30 cellular contexts compared by ENCODE assay signal in genomic region chr3:171039674-171040073, GRCh38. TPM values are rescaled to one million over a fixed set of nuclear protein-coding genes. Genes with fewer than 3 reads are reported as not detected.
"Had no signal": no experiment of that assay in that cellular context is flagged by ENCODE, and none has a peak within 500 bp of the region (broad histone marks: within the 10 kb centered on the region; RNA-seq: fewer than 3 reads in every experiment).

No MANE protein-coding gene starts in this region.

- H3K4me3 ChIP-seq: breast epithelium, esophagus squamous epithelium, gastroesophageal sphincter, lung, upper lobe of left lung, vagina had no signal

- ATAC-seq: activated CD8-positive, alpha-beta T cell treated with anti-CD3 and anti-CD28 coated beads for 36 hours; activated T-cell treated with anti-CD3 and anti-CD28 coated beads, Interleukin-2, amount 50 U/mL, for 4 hours; gastroesophageal sphincter; left lobe of liver; sciatic nerve; stimulated activated memory B cell treated with anti-CD40 and anti-IgM and Interleukin-4, amounts not matched to agents 10 μg/mL and 1 μg/mL and 100 μg/mL, for 72 hours; stimulated activated naive CD8-positive, alpha-beta T cell treated with anti-CD3 and anti-CD28 coated beads, Interleukin-15, amount 100 ng/mL, for 72 hours had no signal

- H3K4me1 ChIP-seq: breast epithelium, esophagus squamous epithelium, gastroesophageal sphincter, vagina had no signal

- H3K27me3 ChIP-seq: breast epithelium, gastroesophageal sphincter, neutrophil, upper lobe of left lung, vagina had no signal

- H3K27ac ChIP-seq: breast epithelium, esophagus squamous epithelium, gastroesophageal sphincter, neutrophil, upper lobe of left lung, vagina had no signal

- H3K9me3 ChIP-seq: breast epithelium, esophagus squamous epithelium, gastroesophageal sphincter, neutrophil, upper lobe of left lung, vagina had no signal

- DNase-seq: activated B cell treated with CpG ODN at 0.5 μM for 24 hours; activated CD4-positive, alpha-beta T cell treated with anti-CD3 and anti-CD28 coated beads, Interleukin-2, amount 50 U/mL, for 1 hour; activated CD8-positive, alpha-beta T cell treated with anti-CD3 and anti-CD28 coated beads for 36 hours; activated T-cell treated with anti-CD3 and anti-CD28 coated beads, Interleukin-2, amount 50 U/mL, for 4 hours; dermis blood vessel endothelial cell; effector CD4-positive, alpha-beta T cell; esophagus squamous epithelium; hypothalamus; immature natural killer cell; kidney; naive B cell; nephron progenitor cell; small intestine; stimulated activated CD4-positive, alpha-beta T cell treated with anti-CD3 and anti-CD28 coated beads, Interleukin-1b, Interleukin-23, amount 100 ng/mL, for 48 hours; stimulated activated CD4-positive, alpha-beta T cell treated with anti-CD3 and anti-CD28 coated beads, Interleukin-4, amount 100 ng/mL, for 4 hours; stimulated activated CD8-positive, alpha-beta memory T cell treated with anti-CD3 and anti-CD28 coated beads, Interleukin-4, amount 100 ng/mL, for 48 hours; stimulated activated naive CD8-positive, alpha-beta T cell treated with anti-CD3 and anti-CD28 coated beads, Interleukin-15, amount 100 ng/mL, for 72 hours; substantia nigra; upper lobe of left lung had no signal

- H3K36me3 ChIP-seq: breast epithelium, esophagus squamous epithelium, gastroesophageal sphincter, neutrophil, upper lobe of left lung, vagina had no signal

RNA-seq across cellular contexts. Expression of gene SLC2A2, which starts 13.2 kb away (rescaled TPM):
- total RNA-seq: activated B cell treated with CpG ODN at 0.5 μM for 24 hours; activated CD8-positive, alpha-beta T cell treated with anti-CD3 and anti-CD28 coated beads for 36 hours; activated T-helper 2 cell treated with anti-CD3 and anti-CD28 coated beads, Interferon-gamma antibody, Interleukin-2, Interleukin-4, amounts not matched to agents 10 μg/mL and 5 μg/mL and 100 μg/mL, durations not matched to agents 14 hours and 24 hours and 36 hours; breast epithelium; dermis blood vessel endothelial cell; esophagus squamous epithelium; gastroesophageal sphincter; osteocyte; posterior vena cava; sciatic nerve; vagina had no signal
- polyA plus RNA-seq: immature natural killer cell, lung had no signal
